Comparison of ENCODE assay signal across 1 cellular context in the genomic region with DNA sequence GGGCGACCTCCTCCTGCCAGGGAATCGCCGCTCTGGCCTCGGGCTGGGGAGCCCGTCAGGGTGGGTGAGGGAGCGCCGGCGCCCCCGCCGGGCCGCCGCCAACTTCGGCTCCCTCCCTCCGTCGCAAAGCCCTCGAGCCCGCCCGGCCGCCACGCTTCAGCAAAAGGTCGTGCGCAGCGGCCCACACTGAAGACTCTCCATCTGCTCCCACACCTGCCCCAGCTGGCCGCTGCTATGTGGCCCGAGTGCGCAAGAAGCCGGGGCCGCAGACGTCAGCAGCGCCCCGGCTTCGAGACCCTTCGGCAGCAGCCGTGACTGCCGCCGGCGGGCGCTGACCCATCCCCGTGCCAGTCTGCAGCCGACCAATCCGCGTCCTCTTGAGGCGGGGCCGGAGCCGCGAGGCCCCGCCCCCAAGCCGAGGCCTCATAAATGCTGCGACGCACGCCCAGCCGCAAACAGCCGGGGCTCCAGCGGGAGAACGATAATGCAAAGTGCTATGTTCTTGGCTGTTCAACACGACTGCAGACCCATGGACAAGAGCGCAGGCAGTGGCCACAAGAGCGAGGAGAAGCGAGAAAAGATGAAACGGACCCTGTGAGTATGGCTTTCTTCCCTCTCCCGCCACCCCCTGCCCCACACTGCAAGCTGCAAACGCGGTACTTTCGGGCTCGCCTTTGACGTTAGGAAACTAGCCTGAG.
TF ChIP-seq lines count a peak whose summit lies in the region.

A gene with protein sequence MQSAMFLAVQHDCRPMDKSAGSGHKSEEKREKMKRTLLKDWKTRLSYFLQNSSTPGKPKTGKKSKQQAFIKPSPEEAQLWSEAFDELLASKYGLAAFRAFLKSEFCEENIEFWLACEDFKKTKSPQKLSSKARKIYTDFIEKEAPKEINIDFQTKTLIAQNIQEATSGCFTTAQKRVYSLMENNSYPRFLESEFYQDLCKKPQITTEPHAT (plus strand): TSS at position 452 of the 698 bp plus-strand sequence. CDS start 33 bp downstream, at position 485.

TF ChIP-seq in HCT116, 20 proteins besides CTCF, POLR2A, EP300 and RAD21 (continued from another document):
- TF ChIP-seq POLR2AphosphoS5 (IDR thresholded peaks at IDR 0.05; ENCODE audit: low read depth, low read length), result peak; percentile 99
- TF ChIP-seq EZH2 (IDR thresholded peaks at IDR 0.05), result no peak
- TF ChIP-seq, protein P1, sequence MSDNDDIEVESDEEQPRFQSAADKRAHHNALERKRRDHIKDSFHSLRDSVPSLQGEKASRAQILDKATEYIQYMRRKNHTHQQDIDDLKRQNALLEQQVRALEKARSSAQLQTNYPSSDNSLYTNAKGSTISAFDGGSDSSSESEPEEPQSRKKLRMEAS (IDR thresholded peaks at IDR 0.05), result peak; percentile 66
- peak; percentile 28; the same call in 1 of the 2 replicates for TF ChIP-seq ZFX (IDR thresholded peaks at IDR 0.05)
- TF ChIP-seq SIN3A (IDR thresholded peaks at IDR 0.05; ENCODE audit: low read depth), result peak; percentile 92
- TF ChIP-seq FOSL1 (IDR thresholded peaks at IDR 0.05; ENCODE audit: low read depth), result no peak
- TF ChIP-seq SRF (IDR thresholded peaks at IDR 0.05; ENCODE audit: low read depth), result no peak
- TF ChIP-seq, protein P2, sequence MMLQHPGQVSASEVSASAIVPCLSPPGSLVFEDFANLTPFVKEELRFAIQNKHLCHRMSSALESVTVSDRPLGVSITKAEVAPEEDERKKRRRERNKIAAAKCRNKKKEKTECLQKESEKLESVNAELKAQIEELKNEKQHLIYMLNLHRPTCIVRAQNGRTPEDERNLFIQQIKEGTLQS (IDR thresholded peaks at IDR 0.05), result no peak
- no peak for TF ChIP-seq TCF7L2 (IDR thresholded peaks at IDR 0.05; ENCODE audit: borderline replicate concordance, extremely low read depth, insufficient read depth, insufficient read length)
- no peak for TF ChIP-seq JUND (IDR thresholded peaks at IDR 0.05)
- no peak for TF ChIP-seq EZH2phosphoT487 (IDR thresholded peaks at IDR 0.05; ENCODE audit: borderline replicate concordance)
- peak; percentile 6 for TF ChIP-seq YY1 (IDR thresholded peaks at IDR 0.05; ENCODE audit: extremely low read depth, insufficient replicate concordance, low read depth, low read length)
- TF ChIP-seq CBX3 (IDR thresholded peaks at IDR 0.05; ENCODE audit: low read depth), result peak; percentile 28
- TF ChIP-seq ZNF274 (IDR thresholded peaks at IDR 0.05; ENCODE audit: low read depth, low read length), result no peak
TF ChIP-seq in HCT116: peak in this region for 7.
